Comparison of ENCODE assay signal across 11 cellular contexts in the genomic region with DNA sequence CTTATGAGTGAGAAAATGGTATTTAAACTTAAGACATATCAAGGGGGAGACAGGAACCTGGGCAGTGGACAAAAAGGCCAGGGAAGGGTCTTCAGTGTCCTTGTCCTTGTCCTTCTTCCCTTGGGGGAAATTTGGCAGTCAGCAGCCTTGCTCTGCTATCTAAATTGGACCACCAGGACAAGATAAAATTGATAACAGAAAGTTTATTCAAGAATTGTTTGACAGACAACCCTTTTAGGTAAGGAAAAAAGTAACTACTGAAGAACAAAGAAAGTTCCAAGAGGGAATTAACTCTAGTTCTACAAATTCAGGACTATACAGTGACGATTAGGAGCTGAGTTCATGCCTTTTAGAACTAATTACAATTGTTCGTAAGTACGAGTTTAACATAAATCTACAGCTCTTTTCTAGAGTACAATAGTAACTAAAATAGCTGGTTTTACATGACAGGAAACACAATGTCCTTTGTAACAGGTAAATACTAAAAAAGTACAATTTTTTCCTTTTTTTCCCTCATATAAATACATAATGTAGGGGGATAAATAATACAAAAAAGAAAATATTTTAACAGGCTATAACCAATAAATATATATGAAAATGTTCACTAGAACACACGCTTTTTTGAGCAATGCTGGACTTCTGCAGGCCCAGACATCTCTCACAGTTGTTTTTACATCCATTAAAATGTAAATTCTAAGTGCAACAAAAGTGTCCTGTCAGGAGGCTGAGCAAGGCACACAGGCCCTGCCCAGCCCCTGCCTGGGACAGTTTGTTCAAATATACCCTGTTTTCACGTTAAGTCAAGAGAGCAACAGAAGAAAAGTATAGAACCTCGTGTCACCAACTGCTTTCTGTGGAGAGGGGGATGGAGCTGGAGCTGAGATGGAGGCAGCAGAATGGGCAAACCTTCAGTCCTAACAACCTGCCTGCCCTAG. TPM values are rescaled to one million over a fixed set of nuclear protein-coding genes. Genes with fewer than 3 reads are reported as not detected.
A peak's percentile ranks its signal among the peaks of the same experiment; 100 is the strongest.
DNase-seq lines count a peak whose midpoint lies in the region; ATAC-seq and TF ChIP-seq lines count a peak whose summit lies in the region.
"Had no signal": no experiment of that assay in that cellular context is flagged by ENCODE, and none has a peak within 500 bp of the region (broad histone marks: within the 10 kb centered on the region; RNA-seq: fewer than 3 reads in every experiment).

No MANE protein-coding gene starts in this region.

- H3K4me3 ChIP-seq in suprapubic skin, result peak overlapping the region; percentile 34

- peaks cover 33% of the 10 kb centered on the region for H3K4me1 Mint-ChIP-seq in activated T-cell treated with anti-CD3 and anti-CD28 coated beads, Interleukin-2, amount 50 U/mL, for 24 hours (ENCODE audit: low read depth)
- peaks cover 33% of the 10 kb centered on the region for H3K4me1 Mint-ChIP-seq in activated naive CD8-positive, alpha-beta T cell treated with anti-CD3 and anti-CD28 coated beads, Interleukin-2, amount 10 ng/mL, durations not matched to agents 7 days and 5 days
- peaks cover 26% of the 10 kb centered on the region for H3K4me1 Mint-ChIP-seq in stimulated activated naive CD8-positive, alpha-beta T cell treated with anti-CD3 and anti-CD28 coated beads, Interleukin-15, amount 100 ng/mL, for 72 hours

- H3K27me3 Mint-ChIP-seq in activated T-cell treated with anti-CD3 and anti-CD28 coated beads, Interleukin-2, amount 50 U/mL, for 24 hours, result peaks cover 15% of the 10 kb centered on the region
- peaks cover 5% of the 10 kb centered on the region for H3K27me3 Mint-ChIP-seq in activated naive CD8-positive, alpha-beta T cell treated with anti-CD3 and anti-CD28 coated beads, Interleukin-2, amount 10 ng/mL, durations not matched to agents 7 days and 5 days
- peaks cover 32% of the 10 kb centered on the region for H3K27me3 Mint-ChIP-seq in stimulated activated naive CD8-positive, alpha-beta T cell treated with anti-CD3 and anti-CD28 coated beads, Interleukin-15, amount 100 ng/mL, for 72 hours

- no peaks in the 10 kb centered on the region for H3K36me3 Mint-ChIP-seq in activated T-cell treated with anti-CD3 and anti-CD28 coated beads, Interleukin-2, amount 50 U/mL, for 24 hours (ENCODE audit: low read depth)
- peaks cover 13% of the 10 kb centered on the region for H3K36me3 Mint-ChIP-seq in activated naive CD8-positive, alpha-beta T cell treated with anti-CD3 and anti-CD28 coated beads, Interleukin-2, amount 10 ng/mL, durations not matched to agents 7 days and 5 days

- no peaks in the 10 kb centered on the region for H3K9me3 Mint-ChIP-seq in activated T-cell treated with anti-CD3 and anti-CD28 coated beads, Interleukin-2, amount 50 U/mL, for 24 hours
- H3K9me3 Mint-ChIP-seq in activated naive CD8-positive, alpha-beta T cell treated with anti-CD3 and anti-CD28 coated beads, Interleukin-2, amount 10 ng/mL, durations not matched to agents 7 days and 5 days, result no peaks in the 10 kb centered on the region
- H3K9me3 Mint-ChIP-seq in stimulated activated naive CD8-positive, alpha-beta T cell treated with anti-CD3 and anti-CD28 coated beads, Interleukin-15, amount 100 ng/mL, for 72 hours, result no peaks in the 10 kb centered on the region

- H3K36me3 ChIP-seq in suprapubic skin, result peaks cover 16% of the 10 kb centered on the region
- H3K36me3 ChIP-seq: tibial artery had no signal

- H3K27ac Mint-ChIP-seq in activated T-cell treated with anti-CD3 and anti-CD28 coated beads, Interleukin-2, amount 50 U/mL, for 24 hours, result peak overlapping the region; percentile 44
- peak overlapping the region; percentile 84 for H3K27ac Mint-ChIP-seq in activated naive CD8-positive, alpha-beta T cell treated with anti-CD3 and anti-CD28 coated beads, Interleukin-2, amount 10 ng/mL, durations not matched to agents 7 days and 5 days
- no peak overlapping the region for H3K27ac Mint-ChIP-seq in stimulated activated naive CD8-positive, alpha-beta T cell treated with anti-CD3 and anti-CD28 coated beads, Interleukin-15, amount 100 ng/mL, for 72 hours

- peak overlapping the region; percentile 56 for H3K4me3 Mint-ChIP-seq in activated T-cell treated with anti-CD3 and anti-CD28 coated beads, Interleukin-2, amount 50 U/mL, for 24 hours
- H3K4me3 Mint-ChIP-seq in activated naive CD8-positive, alpha-beta T cell treated with anti-CD3 and anti-CD28 coated beads, Interleukin-2, amount 10 ng/mL, durations not matched to agents 7 days and 5 days, result peak overlapping the region; percentile 74
- peak overlapping the region in 1 of 2 donors; percentile 59 for H3K4me3 Mint-ChIP-seq in stimulated activated naive CD8-positive, alpha-beta T cell treated with anti-CD3 and anti-CD28 coated beads, Interleukin-15, amount 100 ng/mL, for 72 hours

- no peak for ATAC-seq in activated naive CD8-positive, alpha-beta T cell treated with anti-CD3 and anti-CD28 coated beads, Interleukin-2, amount 10 ng/mL, durations not matched to agents 7 days and 5 days (ENCODE audit: low read depth)
- ATAC-seq in GM19035 (IDR thresholded peaks at IDR 0.05; ENCODE audit: unreplicated experiment) (no peak), GM21360 (IDR thresholded peaks at IDR 0.05; ENCODE audit: unreplicated experiment) (no peak)
- ATAC-seq in stimulated activated naive CD8-positive, alpha-beta T cell treated with anti-CD3 and anti-CD28 coated beads, Interleukin-15, amount 100 ng/mL, for 72 hours, result no peak

- POLR2A ChIA-PET in activated naive CD8-positive, alpha-beta T cell treated with anti-CD3 and anti-CD28 coated beads, Interleukin-2, amount 10 ng/mL, durations not matched to agents 7 days and 5 days (lab: Charles Lee), result no interaction called here

- H3K4me1 ChIP-seq in suprapubic skin, result peaks cover 60% of the 10 kb centered on the region

- no peaks in the 10 kb centered on the region for H3K27me3 ChIP-seq in suprapubic skin
- H3K27me3 ChIP-seq: tibial artery had no signal

- TF ChIP-seq EP300 in suprapubic skin (IDR thresholded peaks at IDR 0.05), result no peak

- TF ChIP-seq CTCF in suprapubic skin (IDR thresholded peaks at IDR 0.05), result no peak

- peak overlapping the region; percentile 80 for H3K27ac ChIP-seq in suprapubic skin

- TF ChIP-seq POLR2A in suprapubic skin (IDR thresholded peaks at IDR 0.05), result no peak

- WGBS in suprapubic skin, result 79% methylated on average over 6 of the region's 6 CpGs

- no peak for DNase-seq in activated T-cell treated with anti-CD3 and anti-CD28 coated beads, Interleukin-2, amount 50 U/mL, for 24 hours
- DNase-seq in activated T-cell treated with anti-CD3 and anti-CD28 coated beads for 4 hours (no peak), kidney tubule cell (ENCODE audit: low spot score) (peak; percentile 6), suprapubic skin (ENCODE audit: low spot score in 2 of 2) (no peak)
- DNase-seq in activated naive CD8-positive, alpha-beta T cell treated with anti-CD3 and anti-CD28 coated beads, Interleukin-2, amount 10 ng/mL, durations not matched to agents 7 days and 5 days, result no peak
- no peak for DNase-seq in stimulated activated naive CD8-positive, alpha-beta T cell treated with anti-CD3 and anti-CD28 coated beads, Interleukin-15, amount 100 ng/mL, for 72 hours
- DNase-seq: KBM-7, NCI-H524 treated with DMSO at 0.1 percent for 48 hours, tibial artery had no signal

- H3K9me3 ChIP-seq in suprapubic skin, result no peaks in the 10 kb centered on the region
- H3K9me3 ChIP-seq: tibial artery had no signal

RNA-seq across cellular contexts. Expression of a gene that starts 4.0 kb away (rescaled TPM):
- total RNA-seq in activated naive CD8-positive, alpha-beta T cell treated with anti-CD3 and anti-CD28 coated beads, Interleukin-2, amount 10 ng/mL, durations not matched to agents 7 days and 5 days, result 10 to 100 TPM; 19.5 to 20.0 TPM
- 10 to 100 TPM in 2 of 4 donors, 1 to 10 TPM in 2; 8.4 to 13.6 (median 9.9) TPM for total RNA-seq in suprapubic skin

RNA-seq across cellular contexts. Expression of a gene that starts 18.1 kb away (rescaled TPM):
- total RNA-seq in activated naive CD8-positive, alpha-beta T cell treated with anti-CD3 and anti-CD28 coated beads, Interleukin-2, amount 10 ng/mL, durations not matched to agents 7 days and 5 days, result not detected
- not detected for total RNA-seq in suprapubic skin

RNA-seq across cellular contexts. Expression of a gene that starts 29.2 kb away (rescaled TPM):
- total RNA-seq in activated naive CD8-positive, alpha-beta T cell treated with anti-CD3 and anti-CD28 coated beads, Interleukin-2, amount 10 ng/mL, durations not matched to agents 7 days and 5 days, result 1 to 10 TPM; 5.3 to 6.4 TPM
- 1 to 10 TPM in 3 of 4 donors, under 1 TPM in 1; 0.42 to 3.5 (median 1.0) TPM for total RNA-seq in suprapubic skin

RNA-seq across cellular contexts. Expression of a gene that starts 41.1 kb away (rescaled TPM):
- total RNA-seq in activated naive CD8-positive, alpha-beta T cell treated with anti-CD3 and anti-CD28 coated beads, Interleukin-2, amount 10 ng/mL, durations not matched to agents 7 days and 5 days, result 10 to 100 TPM; 10.5 to 13.6 TPM
- total RNA-seq in suprapubic skin, result 10 to 100 TPM in 1 of 4 donors, 1 to 10 TPM in 3; 2.3 to 20.8 (median 3.9) TPM

RNA-seq across cellular contexts. Expression of a gene that starts 44.6 kb away (rescaled TPM):
- total RNA-seq in activated naive CD8-positive, alpha-beta T cell treated with anti-CD3 and anti-CD28 coated beads, Interleukin-2, amount 10 ng/mL, durations not matched to agents 7 days and 5 days, result not detected
- total RNA-seq in suprapubic skin, result under 1 TPM in 2 of 4 donors, not detected in 2; 0.72 to 0.80 TPM

Comparison
In these comparisons a context has a peak if more than half of its experiments do, and no peak if none do; other contexts are left out.
1. H3K27ac Mint-ChIP-seq: peak in activated T-cell treated with anti-CD3 and anti-CD28 coated beads, Interleukin-2, amount 50 U/mL, for 24 hours (single experiment) and activated naive CD8-positive, alpha-beta T cell treated with anti-CD3 and anti-CD28 coated beads, Interleukin-2, amount 10 ng/mL, durations not matched to agents 7 days and 5 days (single experiment); none in stimulated activated naive CD8-positive, alpha-beta T cell treated with anti-CD3 and anti-CD28 coated beads, Interleukin-15, amount 100 ng/mL, for 72 hours (0 of 2).